14 cellular contexts compared by ENCODE assay signal in genomic region chr2:119766944-119767343, GRCh38.
"Had no signal": no experiment of that assay in that cellular context is flagged by ENCODE, and none has a peak within 500 bp of the region (broad histone marks: within the 10 kb centered on the region; RNA-seq: fewer than 3 reads in every experiment).

No MANE protein-coding gene starts in this region.

- DNase-seq: activated naive CD8-positive, alpha-beta T cell treated with anti-CD3 and anti-CD28 coated beads for 36 hours; amygdala; cerebellar nuclear complex; effector memory CD8-positive, alpha-beta T cell; foreskin melanocyte; mucosa of descending colon; naive thymus-derived CD4-positive, alpha-beta T cell; retina; small intestine; upper lobe of left lung had no signal

- H3K9me3 ChIP-seq: mucosa of descending colon, upper lobe of left lung had no signal

- H3K27ac ChIP-seq: epithelial cell of prostate, parathyroid adenoma, upper lobe of left lung had no signal

- ATAC-seq: activated CD4-positive, CD25-positive, alpha-beta regulatory T cell treated with anti-CD3 and anti-CD28 coated beads, Interleukin-2, amount 50 U/mL, for 24 hours; effector memory CD8-positive, alpha-beta T cell; left lobe of liver; mucosa of descending colon; naive thymus-derived CD4-positive, alpha-beta T cell had no signal

- H3K4me3 ChIP-seq: mucosa of descending colon, upper lobe of left lung had no signal

- H3K36me3 ChIP-seq: upper lobe of left lung had no signal

- H3K27me3 ChIP-seq: upper lobe of left lung had no signal
